Comparison of ENCODE assay signal across 1 cellular context in the genomic region with DNA sequence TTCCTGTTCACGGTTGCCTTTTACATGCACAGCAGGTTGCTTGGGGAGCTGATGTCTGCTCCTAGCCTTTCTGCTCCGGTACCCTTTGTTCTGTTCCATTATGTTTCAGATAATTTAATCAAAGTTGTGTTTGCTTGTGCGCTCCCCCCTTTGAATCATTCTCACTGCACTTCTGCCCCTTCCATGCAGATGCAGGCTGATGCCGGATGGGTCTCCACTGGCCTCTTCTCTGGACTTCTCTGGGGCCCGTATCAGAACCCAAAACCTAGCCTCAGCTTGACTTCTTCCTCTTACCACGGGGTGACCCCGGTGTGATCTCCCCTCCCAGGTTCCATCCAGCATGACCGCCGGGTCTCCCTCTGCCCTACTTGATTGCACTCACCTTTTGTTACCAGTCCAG.
TF ChIP-seq lines count a peak whose summit lies in the region.

No MANE protein-coding gene starts in this region.

TF ChIP-seq in H1, 55 proteins besides CTCF, POLR2A, EP300 and RAD21:
- TF ChIP-seq BRCA1 (IDR thresholded peaks at IDR 0.05; ENCODE audit: low read depth, low read length) = no peak
- no peak for TF ChIP-seq CBX5 (IDR thresholded peaks at IDR 0.05; ENCODE audit: low read depth, low read length)
- no peak for TF ChIP-seq SP1 (IDR thresholded peaks at IDR 0.05; ENCODE audit: low read depth, low read length)
- TF ChIP-seq JUND (IDR thresholded peaks at IDR 0.05; ENCODE audit: low read length) = no peak
- no peak for TF ChIP-seq SP4 (IDR thresholded peaks at IDR 0.05; ENCODE audit: low read length)
- no peak for TF ChIP-seq GABPA (IDR thresholded peaks at IDR 0.05; ENCODE audit: borderline replicate concordance, insufficient read depth, low read length)
- no peak for TF ChIP-seq SUZ12 (IDR thresholded peaks at IDR 0.05; ENCODE audit: low read length)
- TF ChIP-seq NANOG (IDR thresholded peaks at IDR 0.05; ENCODE audit: insufficient read depth, low read depth, low read length, poor library complexity, severe bottlenecking) = no peak
